In the genomic region with DNA sequence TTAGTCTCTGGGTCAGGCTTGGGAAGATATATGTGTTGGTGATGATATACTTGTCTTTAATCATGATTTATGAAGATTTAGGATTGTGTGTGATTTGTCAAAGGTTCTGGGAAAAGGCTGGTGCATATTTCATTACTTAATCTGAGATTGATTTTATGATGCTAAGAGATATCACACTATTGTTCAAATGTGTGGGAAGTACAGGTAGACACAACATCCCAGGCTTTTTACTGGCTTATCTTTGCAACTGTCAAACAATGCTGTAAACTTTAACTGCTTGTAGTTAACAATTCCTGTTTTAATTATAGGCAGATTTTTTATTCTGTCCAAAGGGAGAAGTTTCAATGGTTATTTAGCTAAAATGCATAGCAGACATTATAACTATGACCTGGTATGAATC, we compare ENCODE assay signal across 30 cellular contexts.
"Had no signal": no experiment of that assay in that cellular context is flagged by ENCODE, and none has a peak within 500 bp of the region (broad histone marks: within the 10 kb centered on the region; RNA-seq: fewer than 3 reads in every experiment).

No MANE protein-coding gene starts in this region.

- H3K4me1 ChIP-seq: ascending aorta, SJSA1 had no signal

- H3K27me3 ChIP-seq: ascending aorta, cardiac muscle cell, SJSA1 had no signal

- H3K36me3 ChIP-seq: ascending aorta, cardiac muscle cell, SJSA1 had no signal

- H3K9me3 ChIP-seq: SJSA1, SK-N-SH had no signal

- H3K4me3 ChIP-seq: ascending aorta, cardiac muscle cell, SJSA1 had no signal

- H3K27ac ChIP-seq: ascending aorta, SJSA1, VCaP had no signal

- H3K9ac ChIP-seq: SK-N-SH had no signal

- DNase-seq: activated CD4-positive, alpha-beta T cell treated with anti-CD3 and anti-CD28 coated beads for 1 hour; activated CD4-positive, alpha-beta T cell treated with anti-CD3 and anti-CD28 coated beads, Interleukin-2, amount 10 ng/mL, durations not matched to agents 7 days and 5 days; activated CD4-positive, alpha-beta T cell treated with anti-CD3 and anti-CD28 coated beads, Interleukin-2, amount 50 U/mL, for 48 hours; activated CD4-positive, CD25-positive, alpha-beta regulatory T cell; activated CD8-positive, alpha-beta T cell treated with anti-CD3 and anti-CD28 coated beads, Interleukin-2, amount 10 ng/mL, durations not matched to agents 7 days and 5 days; activated gamma-delta T cell; activated naive CD4-positive, alpha-beta T cell treated with Interleukin-2 at 50 U/mL for 16 hours; activated naive CD8-positive, alpha-beta T cell treated with anti-CD3 and anti-CD28 coated beads, Interleukin-2, amount 10 ng/mL, durations not matched to agents 7 days and 5 days; activated T-cell treated with anti-CD3 and anti-CD28 coated beads, Interleukin-2, amount 50 U/mL, for 24 hours; amygdala; Karpas-422; KBM-7; NCI-H1105 treated with DMSO at 0.1 percent for 48 hours; NCI-H1436; NCI-H1694; NCI-H1930; NCI-H2081 treated with DMSO at 0.1 percent for 48 hours; NCI-H226; NCI-H446 treated with DMSO at 0.1 percent for 48 hours; NCI-H524; SHP77; SK-N-SH; T-helper 1 cell; T-helper 2 cell; T-helper 9 cell had no signal

- ATAC-seq: activated CD8-positive, alpha-beta T cell treated with anti-CD3 and anti-CD28 coated beads, Interleukin-2, amount 10 ng/mL, durations not matched to agents 7 days and 5 days; Panc1 had no signal
